In the genomic region with DNA sequence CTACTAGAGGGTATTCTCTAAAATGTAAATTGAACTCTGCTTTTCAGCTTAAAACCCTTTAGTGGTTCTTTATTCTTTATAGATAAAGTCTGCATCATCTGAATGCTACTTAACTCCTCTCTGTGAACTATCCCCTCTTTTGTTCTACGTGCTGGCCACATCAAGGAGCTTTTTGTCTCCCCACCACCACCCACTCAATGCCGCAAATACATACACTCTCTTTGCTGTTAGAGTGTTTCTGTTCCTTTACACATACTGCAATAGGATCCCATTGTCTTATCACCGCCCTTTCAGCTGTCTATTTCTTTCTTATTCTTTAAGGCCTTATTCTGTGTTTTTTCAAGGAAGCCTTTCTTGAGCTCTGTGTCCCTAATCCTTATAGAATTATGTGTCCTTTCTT, we compare ENCODE assay signal across 19 cellular contexts.
DNase-seq lines count a peak whose midpoint lies in the region; ATAC-seq, FAIRE-seq and TF ChIP-seq lines count a peak whose summit lies in the region.
"Had no signal": no experiment of that assay in that cellular context is flagged by ENCODE, and none has a peak within 500 bp of the region (broad histone marks: within the 10 kb centered on the region; RNA-seq: fewer than 3 reads in every experiment).

No MANE protein-coding gene starts in this region.

- H3K27ac ChIP-seq in spleen = no peak overlapping the region
- H3K27ac ChIP-seq in gastrocnemius medialis = no peak overlapping the region
- H3K27ac ChIP-seq: left ventricle myocardium inferior, thoracic aorta, VCaP had no signal

- H3K27me3 Mint-ChIP-seq in activated naive CD8-positive, alpha-beta T cell treated with anti-CD3 and anti-CD28 coated beads, Interleukin-2, amount 50 U/mL, for 24 hours = no peaks in the 10 kb centered on the region
- H3K27me3 Mint-ChIP-seq in HFFc6 (ENCODE audit: insufficient read depth) = no peaks in the 10 kb centered on the region; the same call in 1 of the 2 replicates

- no peak overlapping the region for H3K4me3 Mint-ChIP-seq in activated naive CD8-positive, alpha-beta T cell treated with anti-CD3 and anti-CD28 coated beads, Interleukin-2, amount 50 U/mL, for 24 hours
- no peak overlapping the region for H3K4me3 Mint-ChIP-seq in HFFc6

- ATAC-seq in activated naive CD8-positive, alpha-beta T cell treated with anti-CD3 and anti-CD28 coated beads, Interleukin-2, amount 50 U/mL, for 24 hours = peak; percentile 84
- no peak for ATAC-seq in gastrocnemius medialis

- WGBS in spleen, 5 donors = 62 to 82% (median 80%) methylated on average over 3 of the region's 3 CpGs

- H3K4me3 ChIP-seq in spleen = no peak overlapping the region
- no peak overlapping the region for H3K4me3 ChIP-seq in gastrocnemius medialis
- H3K4me3 ChIP-seq: left ventricle myocardium inferior, thoracic aorta had no signal

- no peak overlapping the region for H3K27ac Mint-ChIP-seq in activated naive CD8-positive, alpha-beta T cell treated with anti-CD3 and anti-CD28 coated beads, Interleukin-2, amount 50 U/mL, for 24 hours
- no peak overlapping the region for H3K27ac Mint-ChIP-seq in HFFc6

- intact Hi-C loops in spleen (cut with DNase I; ENCODE audit: low total_unique reads) = no loop called here
- intact Hi-C loops in gastrocnemius medialis (cut with DNase I; ENCODE audit: low total_unique reads) = no loop called here

- H3K36me3 ChIP-seq in spleen (peaks cover 0 to 28% (median 5%) of the 10 kb centered on the region in 6 donors), gastrocnemius medialis (no peaks in the 10 kb centered on the region)
- H3K36me3 ChIP-seq: left ventricle myocardium inferior, thoracic aorta had no signal

- H3K36me3 Mint-ChIP-seq in activated naive CD8-positive, alpha-beta T cell treated with anti-CD3 and anti-CD28 coated beads, Interleukin-2, amount 50 U/mL, for 24 hours (ENCODE audit: low read depth) = peaks cover 24% of the 10 kb centered on the region
- H3K36me3 Mint-ChIP-seq in HFFc6 (ENCODE audit: low read depth) = peaks cover 8% of the 10 kb centered on the region; the same call in 1 of the 2 replicates

- peak; percentile 54 for FAIRE-seq in GM12891 (lab: Jason Lieb, UNC)
- FAIRE-seq: D721Med, frontal cortex had no signal

- TF ChIP-seq CTCF in HFFc6 (IDR thresholded peaks at IDR 0.05) (no peak), spleen (IDR thresholded peaks at IDR 0.05 in 8 of 11, conservative IDR thresholded peaks at IDR 0.05 in 3 of 11) (no peak), gastrocnemius medialis (IDR thresholded peaks at IDR 0.05 in 4 of 5, conservative IDR thresholded peaks at IDR 0.05 in 1 of 5) (no peak)

- H3K9me3 ChIP-seq in spleen = no peaks in the 10 kb centered on the region
- H3K9me3 ChIP-seq in gastrocnemius medialis = no peaks in the 10 kb centered on the region
- H3K9me3 ChIP-seq: left ventricle myocardium inferior, thoracic aorta had no signal

- TF ChIP-seq POLR2A in GM12891 (IDR thresholded peaks at IDR 0.05; ENCODE audit: low read depth, low read length) (no peak), spleen (IDR thresholded peaks at IDR 0.05) (no peak), gastrocnemius medialis (IDR thresholded peaks at IDR 0.05) (no peak)

- DNase-seq in activated gamma-delta T cell treated with Interleukin-2 at 50 U/mL for 16 hours (peak; percentile 22), activated gamma-delta T cell (lab: John Stamatoyannopoulos, UW) (no peak), GM12891 (ENCODE audit: insufficient read length, low spot score) (no peak), HFFc6 (no peak), spleen (no peak), gastrocnemius medialis (no peak)
- peak; percentile 26 for DNase-seq in activated naive CD8-positive, alpha-beta T cell treated with anti-CD3 and anti-CD28 coated beads, Interleukin-2, amount 50 U/mL, for 24 hours
- DNase-seq in stimulated activated CD8-positive, alpha-beta memory T cell treated with anti-CD3 and anti-CD28 coated beads, Interleukin-4, amount 100 ng/mL, for 24 hours (ENCODE audit: low read depth) = peak; percentile 15
- DNase-seq: activated CD8-positive, alpha-beta memory T cell treated with anti-CD3 and anti-CD28 coated beads, Interleukin-2, amount 50 U/mL, for 48 hours; anterior cingulate cortex; H7; Karpas-422; left ventricle myocardium inferior; NCI-H1105 treated with DMSO at 0.1 percent for 48 hours; posterior cingulate gyrus had no signal

- peaks cover 63% of the 10 kb centered on the region for H3K4me1 Mint-ChIP-seq in activated naive CD8-positive, alpha-beta T cell treated with anti-CD3 and anti-CD28 coated beads, Interleukin-2, amount 50 U/mL, for 24 hours
- H3K4me1 Mint-ChIP-seq in HFFc6 (ENCODE audit: low read depth) = peaks cover 8% of the 10 kb centered on the region; the same call in 1 of the 2 replicates

- no peaks in the 10 kb centered on the region for H3K9me3 Mint-ChIP-seq in activated naive CD8-positive, alpha-beta T cell treated with anti-CD3 and anti-CD28 coated beads, Interleukin-2, amount 50 U/mL, for 24 hours
- H3K9me3 Mint-ChIP-seq in HFFc6 = no peaks in the 10 kb centered on the region

- in situ Hi-C loops in gastrocnemius medialis (cut with MboI; ENCODE audit: low sequenced_read_pairs in 4 of 4) = no loop called here

- H3K4me1 ChIP-seq in spleen (peaks cover 22 to 95% (median 51%) of the 10 kb centered on the region in 6 donors), gastrocnemius medialis (peaks cover 7 to 17% of the 10 kb centered on the region in 2 donors)

- H3K27me3 ChIP-seq in spleen (replicated peaks in 1 of 7) (no peaks in the 10 kb centered on the region), gastrocnemius medialis (no peaks in the 10 kb centered on the region)

TF ChIP-seq in GM12891, 5 proteins besides CTCF, POLR2A, EP300 and RAD21:
- TF ChIP-seq POLR2AphosphoS5 (IDR thresholded peaks at IDR 0.05; ENCODE audit: low read depth, low read length) (no peak), TAF1 (IDR thresholded peaks at IDR 0.05; ENCODE audit: low read depth, low read length) (no peak), SPI1 (IDR thresholded peaks at IDR 0.05; ENCODE audit: low read depth, low read length) (no peak)

Comparison
In these comparisons a context has a peak if more than half of its experiments do, and no peak if none do; other contexts are left out.
1. DNase-seq: peak in activated gamma-delta T cell treated with Interleukin-2 at 50 U/mL for 16 hours (single experiment), activated naive CD8-positive, alpha-beta T cell treated with anti-CD3 and anti-CD28 coated beads, Interleukin-2, amount 50 U/mL, for 24 hours (single experiment) and stimulated activated CD8-positive, alpha-beta memory T cell treated with anti-CD3 and anti-CD28 coated beads, Interleukin-4, amount 100 ng/mL, for 24 hours (single experiment); none in activated gamma-delta T cell (single experiment), GM12891 (single experiment), HFFc6 (single experiment), spleen (single experiment) and gastrocnemius medialis (0 of 2).